18 cellular contexts compared by ENCODE assay signal in genomic region chr2:231378028-231378722, GRCh38. TPM values are rescaled to one million over a fixed set of nuclear protein-coding genes. Genes with fewer than 3 reads are reported as not detected.
DNase-seq lines count a peak whose midpoint lies in the region; ATAC-seq and TF ChIP-seq lines count a peak whose summit lies in the region.
"Had no signal": no experiment of that assay in that cellular context is flagged by ENCODE, and none has a peak within 500 bp of the region (broad histone marks: within the 10 kb centered on the region; RNA-seq: fewer than 3 reads in every experiment).

No MANE protein-coding gene starts in this region.

- peaks cover 0 to 30% (median 22%) of the 10 kb centered on the region in 4 donors for H3K4me1 ChIP-seq in transverse colon
- no peaks in the 10 kb centered on the region for H3K4me1 ChIP-seq in MM.1S (ENCODE audit: low read length)
- H3K4me1 ChIP-seq: breast epithelium had no signal

- no peaks in the 10 kb centered on the region for H3K4me1 Mint-ChIP-seq in activated naive CD8-positive, alpha-beta T cell treated with anti-CD3 and anti-CD28 coated beads, Interleukin-2, amount 50 U/mL, for 24 hours

- no peaks in the 10 kb centered on the region for H4K20me1 ChIP-seq in MM.1S (ENCODE audit: insufficient read depth, low read length)

- H3F3A ChIP-seq in MM.1S (ENCODE audit: insufficient read depth, low read length) = no peaks in the 10 kb centered on the region

- no peak for TF ChIP-seq EP300 in transverse colon (IDR thresholded peaks at IDR 0.05; ENCODE audit: low read depth)

- H3K36me3 ChIP-seq in transverse colon (no peaks in the 10 kb centered on the region), MM.1S (replicated peaks; ENCODE audit: insufficient read depth, low read length) (no peaks in the 10 kb centered on the region)
- H3K36me3 ChIP-seq: breast epithelium, neutrophil had no signal

- no peak overlapping the region for H3K9ac ChIP-seq in MM.1S (ENCODE audit: low read length)

- H3K4me3 Mint-ChIP-seq in activated naive CD8-positive, alpha-beta T cell treated with anti-CD3 and anti-CD28 coated beads, Interleukin-2, amount 50 U/mL, for 24 hours = no peak overlapping the region

- peak overlapping the region; percentile 0 to 77 (median 59) for H3K27ac ChIP-seq in transverse colon
- H3K27ac ChIP-seq in MM.1S (ENCODE audit: low read length) = no peak overlapping the region
- H3K27ac ChIP-seq: breast epithelium, neutrophil, skin epidermis had no signal

- DNase-seq in NCI-H2196 (lab: John Stamatoyannopoulos, UW; ENCODE audit: unreplicated experiment) (peak; percentile 52), NCI-H2196 treated with DMSO at 0.1 percent for 48 hours (lab: John Stamatoyannopoulos, UW; ENCODE audit: unreplicated experiment) (no peak), SW480 (ENCODE audit: low spot score) (peak; percentile 72), kidney tubule cell (ENCODE audit: low spot score) (peak; percentile 22), transverse colon (peak; percentile 80), NCI-H1930 (lab: John Stamatoyannopoulos, UW) (no peak), MM.1S (no peak)
- no peak for DNase-seq in activated naive CD8-positive, alpha-beta T cell treated with anti-CD3 and anti-CD28 coated beads, Interleukin-2, amount 50 U/mL, for 24 hours
- DNase-seq: activated CD8-positive, alpha-beta memory T cell treated with anti-CD3 and anti-CD28 coated beads for 24 hours; activated naive CD4-positive, alpha-beta T cell treated with Interleukin-2 at 50 U/mL for 16 hours; left ventricle myocardium superior; NCI-H1105 treated with DMSO at 0.1 percent for 48 hours; NCI-H526; Right ventricle myocardium superior; substantia nigra had no signal

- no peaks in the 10 kb centered on the region for H3K36me3 Mint-ChIP-seq in activated naive CD8-positive, alpha-beta T cell treated with anti-CD3 and anti-CD28 coated beads, Interleukin-2, amount 50 U/mL, for 24 hours (ENCODE audit: low read depth)

- H3K9me3 Mint-ChIP-seq in activated naive CD8-positive, alpha-beta T cell treated with anti-CD3 and anti-CD28 coated beads, Interleukin-2, amount 50 U/mL, for 24 hours = no peaks in the 10 kb centered on the region

- no peak overlapping the region for H2AFZ ChIP-seq in MM.1S (ENCODE audit: low read length)

- H3K9me2 ChIP-seq in MM.1S (replicated peaks; ENCODE audit: insufficient read depth, low read length) = no peaks in the 10 kb centered on the region

- H3K27me3 Mint-ChIP-seq in activated naive CD8-positive, alpha-beta T cell treated with anti-CD3 and anti-CD28 coated beads, Interleukin-2, amount 50 U/mL, for 24 hours = peaks cover 4% of the 10 kb centered on the region

- no peak overlapping the region for H3K27ac Mint-ChIP-seq in activated naive CD8-positive, alpha-beta T cell treated with anti-CD3 and anti-CD28 coated beads, Interleukin-2, amount 50 U/mL, for 24 hours

- no peak for ATAC-seq in activated naive CD8-positive, alpha-beta T cell treated with anti-CD3 and anti-CD28 coated beads, Interleukin-2, amount 50 U/mL, for 24 hours
- ATAC-seq: left ventricle myocardium superior had no signal

- TF ChIP-seq CTCF in transverse colon (IDR thresholded peaks at IDR 0.05) (no peak), MM.1S (IDR thresholded peaks at IDR 0.05; ENCODE audit: low read length) (no peak)

- H3K27me3 ChIP-seq in transverse colon (no peaks in the 10 kb centered on the region), MM.1S (replicated peaks; ENCODE audit: insufficient read depth, low read length) (no peaks in the 10 kb centered on the region)
- H3K27me3 ChIP-seq: breast epithelium, neutrophil had no signal

- no peak overlapping the region for H3K4me2 ChIP-seq in MM.1S (ENCODE audit: low read depth, low read length)

- no peak overlapping the region for H3K4me3 ChIP-seq in transverse colon
- H3K4me3 ChIP-seq in MM.1S (ENCODE audit: low read length) = no peak overlapping the region
- H3K4me3 ChIP-seq: breast epithelium, skin epidermis had no signal

- H3K9me3 ChIP-seq in transverse colon = no peaks in the 10 kb centered on the region
- H3K9me3 ChIP-seq in MM.1S (replicated peaks; ENCODE audit: insufficient read depth, low read length) = no peaks in the 10 kb centered on the region
- H3K9me3 ChIP-seq: breast epithelium, neutrophil had no signal

- intact Hi-C loops in transverse colon (cut with DNase I; ENCODE audit: low total_unique reads) = no loop called here

- no peaks in the 10 kb centered on the region for H3K79me2 ChIP-seq in MM.1S (ENCODE audit: low read length)

- in situ Hi-C loops in transverse colon (cut with MboI; ENCODE audit: low pct_ligation_motif_present in 1 of 4, low pct_unique_long_range_greater_than_20kb in 1 of 4, low sequenced_read_pairs in 3 of 4) = no loop called here

- TF ChIP-seq POLR2A in transverse colon (IDR thresholded peaks at IDR 0.05) = no peak

- WGBS in transverse colon (ENCODE audit: low coverage in 1 of 2), 2 donors = 58 to 79% methylated on average over 5 to 13 of the region's 13 CpGs

RNA-seq across cellular contexts. Expression of gene B3GNT7, which starts 17.3 kb away (rescaled TPM):
- 100 to 1,000 TPM in 1 of 4 donors, 10 to 100 TPM in 3; 41.8 to 113 (median 55.2) TPM for total RNA-seq in transverse colon

Comparison
In these comparisons a context has a peak if more than half of its experiments do, and no peak if none do; other contexts are left out.
1. DNase-seq: peak in NCI-H2196 (single experiment), SW480 (single experiment), kidney tubule cell (single experiment) and transverse colon (single experiment); none in NCI-H2196 treated with DMSO at 0.1 percent for 48 hours (single experiment), NCI-H1930 (0 of 2), MM.1S (single experiment) and activated naive CD8-positive, alpha-beta T cell treated with anti-CD3 and anti-CD28 coated beads, Interleukin-2, amount 50 U/mL, for 24 hours (single experiment).